ENCODE assay signal across 14 cellular contexts in genomic region chr14:74596747-74597456, GRCh38. TPM values are rescaled to one million over a fixed set of nuclear protein-coding genes. Genes with fewer than 3 reads are reported as not detected.
DNase-seq lines count a peak whose midpoint lies in the region; ATAC-seq and TF ChIP-seq lines count a peak whose summit lies in the region.
"Had no signal": no experiment of that assay in that cellular context is flagged by ENCODE, and none has a peak within 500 bp of the region (broad histone marks: within the 10 kb centered on the region; RNA-seq: fewer than 3 reads in every experiment).

No MANE protein-coding gene starts in this region.

- peaks cover under 1 to 11% of the 10 kb centered on the region in 2 donors for H3K36me3 ChIP-seq in ascending aorta
- H3K36me3 ChIP-seq: adrenal gland, neural progenitor cell had no signal

- no peaks in the 10 kb centered on the region for H3K27me3 ChIP-seq in ascending aorta
- H3K27me3 ChIP-seq: adrenal gland, neural progenitor cell had no signal

- no peak for ATAC-seq in Right ventricle myocardium superior (ENCODE audit: poor library complexity)
- peak; percentile 35 for ATAC-seq in sciatic nerve
- ATAC-seq in HG03469 (IDR thresholded peaks at IDR 0.05; ENCODE audit: unreplicated experiment), result no peak
- no peak for ATAC-seq in GM21515 (IDR thresholded peaks at IDR 0.05; ENCODE audit: unreplicated experiment)

- intact Hi-C loops in ascending aorta (cut with DNase I), result loop anchor here (10.0 kb wide), 1 partner anchor 1388 kb away; the partner anchor contains the start of genes IFT43 and TGFB3
- intact Hi-C loops in Right ventricle myocardium superior (cut with DNase I), result no loop called here
- intact Hi-C loops in sciatic nerve (cut with DNase I), result no loop called here

- no peaks in the 10 kb centered on the region for H3K9me3 ChIP-seq in ascending aorta
- H3K9me3 ChIP-seq: adrenal gland had no signal

- peak; percentile 57 for DNase-seq in AG20443 (ENCODE audit: low spot score)
- DNase-seq in ascending aorta (ENCODE audit: low spot score in 2 of 2), result no peak
- peak; percentile 41 for DNase-seq in Right ventricle myocardium superior
- DNase-seq in sciatic nerve (ENCODE audit: low spot score), result no peak
- no peak for DNase-seq in NCI-H82 treated with DMSO at 0.1 percent for 48 hours (lab: John Stamatoyannopoulos, UW; ENCODE audit: unreplicated experiment)
- DNase-seq in NCI-H1105 (lab: John Stamatoyannopoulos, UW), result no peak
- DNase-seq: adrenal gland; effector CD4-positive, alpha-beta T cell; glutamatergic neuron; NCI-H748 treated with DMSO at 0.1 percent for 48 hours had no signal

- peaks cover 50 to 79% of the 10 kb centered on the region in 2 donors for H3K4me1 ChIP-seq in ascending aorta
- H3K4me1 ChIP-seq: neural progenitor cell had no signal

- peak overlapping the region; percentile 91 to 94 for H3K27ac ChIP-seq in ascending aorta
- H3K27ac ChIP-seq: adrenal gland, KMS-11, neural progenitor cell had no signal

- no peak overlapping the region for H3K4me3 ChIP-seq in ascending aorta
- H3K4me3 ChIP-seq: adrenal gland, neural progenitor cell had no signal

- no peak for TF ChIP-seq CTCF in ascending aorta (IDR thresholded peaks at IDR 0.05)

RNA-seq across cellular contexts. Expression of gene LTBP2, which starts 15.1 kb away (rescaled TPM):
- total RNA-seq in ascending aorta (383 TPM), Right ventricle myocardium superior (11.9 TPM), sciatic nerve (93.0 TPM)

Comparison
In these comparisons a context has a peak if more than half of its experiments do, and no peak if none do; other contexts are left out.
1. DNase-seq: peak in AG20443 (single experiment) and Right ventricle myocardium superior (single experiment); none in ascending aorta (0 of 2), sciatic nerve (single experiment), NCI-H82 treated with DMSO at 0.1 percent for 48 hours (single experiment) and NCI-H1105 (single experiment).